Comparison of ENCODE assay signal across 29 cellular contexts in the genomic region with DNA sequence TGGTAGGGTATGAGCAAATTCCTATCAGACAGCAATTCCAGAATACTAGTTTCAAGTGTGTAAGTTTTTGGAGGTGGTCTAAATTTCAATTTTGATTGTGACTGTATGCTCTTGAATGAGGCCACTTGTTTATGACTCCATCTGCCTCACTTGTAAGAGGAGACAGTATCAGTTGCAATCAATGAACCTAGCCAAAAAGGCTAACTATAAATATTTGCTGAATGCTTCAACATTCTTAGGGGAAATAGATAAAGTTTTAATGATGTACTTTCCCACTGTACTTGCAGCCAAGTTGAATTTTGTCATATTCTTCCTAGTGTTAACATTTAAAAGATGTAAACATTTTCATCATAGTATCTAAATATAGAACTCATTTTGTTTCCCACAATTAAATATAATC.
"Had no signal": no experiment of that assay in that cellular context is flagged by ENCODE, and none has a peak within 500 bp of the region (broad histone marks: within the 10 kb centered on the region; RNA-seq: fewer than 3 reads in every experiment).

No MANE protein-coding gene starts in this region.

- DNase-seq: colonic mucosa; effector CD8-positive, alpha-beta T cell; endodermal cell; foreskin keratinocyte; heart left ventricle; kidney; mesendoderm; midbrain; naive thymus-derived CD4-positive, alpha-beta T cell; right cardiac atrium; spleen; stimulated activated CD4-positive, alpha-beta T cell treated with anti-CD3 and anti-CD28 coated beads, Interleukin-4, amount 100 ng/mL, for 4 hours; stimulated activated naive CD8-positive, alpha-beta T cell treated with anti-CD3 and anti-CD28 coated beads, Interleukin-15, Interleukin-2, amounts not matched to agents 100 U/mL and 50 U/mL, for 24 hours; substantia nigra; testis; tibial artery had no signal

- H3K4me3 Mint-ChIP-seq: dendritic cell treated with granulocyte-macrophage colony-stimulating factor and Interleukin-4, amounts not matched to agents 40 ng/mL and 50 ng/mL, for 4 days; endodermal cell; naive thymus-derived CD4-positive, alpha-beta T cell; nephron; neural progenitor cell; stimulated activated memory B cell treated with anti-CD40 and anti-IgM and Interleukin-4, amounts not matched to agents 10 μg/mL and 1 μg/mL and 100 μg/mL, for 72 hours; type B pancreatic cell had no signal

- H3K36me3 ChIP-seq: colonic mucosa, gastroesophageal sphincter, heart left ventricle, neural progenitor cell, prostate gland, spleen, tibial artery had no signal

- H3K27ac Mint-ChIP-seq: dendritic cell treated with granulocyte-macrophage colony-stimulating factor and Interleukin-4, amounts not matched to agents 40 ng/mL and 50 ng/mL, for 4 days; endodermal cell; nephron; neural progenitor cell; stimulated activated memory B cell treated with anti-CD40 and anti-IgM and Interleukin-4, amounts not matched to agents 10 μg/mL and 1 μg/mL and 100 μg/mL, for 72 hours; type B pancreatic cell had no signal

- H3K9me3 ChIP-seq: colonic mucosa, gastroesophageal sphincter, heart left ventricle, prostate gland, spleen, testis, tibial artery had no signal

- H3K4me2 ChIP-seq: hepatocyte, neural progenitor cell had no signal

- H2AFZ ChIP-seq: hepatocyte, neural progenitor cell, parathyroid adenoma had no signal

- H3K4me1 ChIP-seq: colonic mucosa, parathyroid adenoma, spleen, testis had no signal

- H3K4me1 Mint-ChIP-seq: naive thymus-derived CD4-positive, alpha-beta T cell; stimulated activated memory B cell treated with anti-CD40 and anti-IgM and Interleukin-4, amounts not matched to agents 10 μg/mL and 1 μg/mL and 100 μg/mL, for 72 hours had no signal

- H3K4me3 ChIP-seq: colonic mucosa, gastroesophageal sphincter, heart left ventricle, hepatocyte, neural progenitor cell, prostate gland, skin epidermis, spleen, testis, tibial artery had no signal

- H3K27ac ChIP-seq: colonic mucosa, epithelial cell of prostate, foreskin keratinocyte, gastroesophageal sphincter, heart left ventricle, hepatocyte, neural progenitor cell, parathyroid adenoma, prostate gland, skin epidermis, spleen, testis, tibial artery had no signal

- H3K9ac ChIP-seq: neural progenitor cell, parathyroid adenoma had no signal

- H3K27me3 ChIP-seq: colonic mucosa, foreskin keratinocyte, gastroesophageal sphincter, heart left ventricle, hepatocyte, neural progenitor cell, spleen, testis, tibial artery had no signal

- H3K27me3 Mint-ChIP-seq: stimulated activated memory B cell treated with anti-CD40 and anti-IgM and Interleukin-4, amounts not matched to agents 10 μg/mL and 1 μg/mL and 100 μg/mL, for 72 hours; type B pancreatic cell had no signal

- ATAC-seq: esophagus mucosa; foreskin keratinocyte; gastroesophageal sphincter; heart left ventricle; left lobe of liver; naive thymus-derived CD4-positive, alpha-beta T cell; right cardiac atrium; stimulated activated memory B cell treated with anti-CD40 and anti-IgM and Interleukin-4, amounts not matched to agents 10 μg/mL and 1 μg/mL and 100 μg/mL, for 72 hours; stimulated activated naive CD8-positive, alpha-beta T cell treated with anti-CD3 and anti-CD28 coated beads, Interleukin-15, Interleukin-2, amounts not matched to agents 100 U/mL and 50 U/mL, for 24 hours had no signal

- H3K36me3 Mint-ChIP-seq: naive thymus-derived CD4-positive, alpha-beta T cell; neural progenitor cell; stimulated activated memory B cell treated with anti-CD40 and anti-IgM and Interleukin-4, amounts not matched to agents 10 μg/mL and 1 μg/mL and 100 μg/mL, for 72 hours; type B pancreatic cell had no signal

- H3K9me3 Mint-ChIP-seq: endodermal cell, nephron, type B pancreatic cell had no signal

- FAIRE-seq: kidney had no signal
